Comparison of ENCODE assay signal across 1 cellular context in the genomic region with DNA sequence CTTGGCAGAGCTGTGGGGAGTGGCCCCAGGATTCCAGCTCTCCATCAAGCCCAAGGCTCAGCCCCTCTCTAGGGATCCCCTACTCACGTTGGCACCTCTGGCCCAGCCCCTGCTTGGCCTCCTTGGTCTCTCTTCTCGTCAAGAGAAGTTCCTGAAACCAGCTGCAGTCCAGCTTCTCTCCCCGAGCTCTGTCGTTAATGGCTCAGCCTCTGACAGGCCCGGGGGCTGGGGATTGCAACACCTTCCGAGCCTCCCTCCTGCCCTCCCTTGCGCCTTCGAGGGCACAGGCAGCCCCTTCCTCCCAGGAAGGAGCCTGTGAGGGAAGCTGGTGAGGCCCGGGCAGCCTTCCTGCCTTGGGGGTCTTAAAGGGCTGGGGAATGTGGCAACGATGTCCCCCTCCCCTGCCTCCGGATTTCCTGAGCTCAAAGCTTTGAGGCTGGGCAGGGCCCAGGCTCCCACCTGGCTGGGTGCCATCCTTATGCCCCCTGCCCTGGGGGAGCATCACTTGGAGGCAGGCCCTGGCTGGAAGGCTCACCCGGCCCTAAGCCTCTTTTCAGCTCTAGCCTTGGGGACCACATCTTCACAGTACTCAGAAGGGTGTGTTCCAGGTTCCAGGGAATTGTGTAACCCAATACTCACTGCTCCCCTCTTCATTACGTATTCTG.
A peak's percentile ranks its signal among the peaks of the same experiment; 100 is the strongest.
TF ChIP-seq lines count a peak whose summit lies in the region.

TSS of gene CSF3R (minus strand) at position 190 of the 665 bp plus-strand sequence. CDS start 3,417 bp downstream, outside the sequence.

TF ChIP-seq in HepG2, 621 proteins besides CTCF, POLR2A, EP300 and RAD21 (continues in another document):
- no peak for TF ChIP-seq ZFP37 (CRISPR knock-in tag; IDR thresholded peaks at IDR 0.05; ENCODE audit: borderline replicate concordance)
- TF ChIP-seq ZFP82 (CRISPR knock-in tag; IDR thresholded peaks at IDR 0.05; ENCODE audit: borderline replicate concordance), result no peak; the same call in 1 of the 2 replicates
- TF ChIP-seq MAFF (IDR thresholded peaks at IDR 0.05; ENCODE audit: low read depth, low read length), result no peak
- TF ChIP-seq CBFB (CRISPR knock-in tag; IDR thresholded peaks at IDR 0.05), result no peak
- TF ChIP-seq AFF4 (CRISPR knock-in tag; IDR thresholded peaks at IDR 0.05), result no peak
- TF ChIP-seq ETV5 (CRISPR knock-in tag; IDR thresholded peaks at IDR 0.05; ENCODE audit: borderline replicate concordance), result 0 out of 2 replicates have a peak, but pooled peaks have one; percentile 12
- no peak for TF ChIP-seq ADNP (CRISPR knock-in tag; IDR thresholded peaks at IDR 0.05)
- TF ChIP-seq ARID4A (CRISPR knock-in tag; IDR thresholded peaks at IDR 0.05; ENCODE audit: borderline replicate concordance), result no peak; the same call in 1 of the 2 replicates
- TF ChIP-seq MEF2D (CRISPR knock-in tag; IDR thresholded peaks at IDR 0.05), result no peak
- TF ChIP-seq ZNF605 (CRISPR knock-in tag; IDR thresholded peaks at IDR 0.05), result no peak
- no peak for TF ChIP-seq HDAC2 (CRISPR knock-in tag; IDR thresholded peaks at IDR 0.05)
- no peak for TF ChIP-seq ZNF598 (CRISPR knock-in tag; IDR thresholded peaks at IDR 0.05; ENCODE audit: borderline replicate concordance)
- peak; percentile 10; the same call in 1 of the 2 replicates for TF ChIP-seq FOXO1 (CRISPR knock-in tag; IDR thresholded peaks at IDR 0.05)
- no peak for TF ChIP-seq ETS1 (CRISPR knock-in tag; IDR thresholded peaks at IDR 0.05)
- TF ChIP-seq GABPB1 (CRISPR knock-in tag; IDR thresholded peaks at IDR 0.05), result peak; percentile 50; the same call in 1 of the 2 replicates
- peak; percentile 46; the same call in 1 of the 2 replicates for TF ChIP-seq KAT8 (CRISPR knock-in tag; IDR thresholded peaks at IDR 0.05)
- peak; percentile 57; the same call in 1 of the 2 replicates for TF ChIP-seq ZNF83 (CRISPR knock-in tag; IDR thresholded peaks at IDR 0.05; ENCODE audit: borderline replicate concordance)
- no peak for TF ChIP-seq MLX (CRISPR knock-in tag; IDR thresholded peaks at IDR 0.05)
- no peak for TF ChIP-seq PRMT3 (CRISPR knock-in tag; IDR thresholded peaks at IDR 0.05; ENCODE audit: borderline replicate concordance, low read depth)
- TF ChIP-seq, protein P1, sequence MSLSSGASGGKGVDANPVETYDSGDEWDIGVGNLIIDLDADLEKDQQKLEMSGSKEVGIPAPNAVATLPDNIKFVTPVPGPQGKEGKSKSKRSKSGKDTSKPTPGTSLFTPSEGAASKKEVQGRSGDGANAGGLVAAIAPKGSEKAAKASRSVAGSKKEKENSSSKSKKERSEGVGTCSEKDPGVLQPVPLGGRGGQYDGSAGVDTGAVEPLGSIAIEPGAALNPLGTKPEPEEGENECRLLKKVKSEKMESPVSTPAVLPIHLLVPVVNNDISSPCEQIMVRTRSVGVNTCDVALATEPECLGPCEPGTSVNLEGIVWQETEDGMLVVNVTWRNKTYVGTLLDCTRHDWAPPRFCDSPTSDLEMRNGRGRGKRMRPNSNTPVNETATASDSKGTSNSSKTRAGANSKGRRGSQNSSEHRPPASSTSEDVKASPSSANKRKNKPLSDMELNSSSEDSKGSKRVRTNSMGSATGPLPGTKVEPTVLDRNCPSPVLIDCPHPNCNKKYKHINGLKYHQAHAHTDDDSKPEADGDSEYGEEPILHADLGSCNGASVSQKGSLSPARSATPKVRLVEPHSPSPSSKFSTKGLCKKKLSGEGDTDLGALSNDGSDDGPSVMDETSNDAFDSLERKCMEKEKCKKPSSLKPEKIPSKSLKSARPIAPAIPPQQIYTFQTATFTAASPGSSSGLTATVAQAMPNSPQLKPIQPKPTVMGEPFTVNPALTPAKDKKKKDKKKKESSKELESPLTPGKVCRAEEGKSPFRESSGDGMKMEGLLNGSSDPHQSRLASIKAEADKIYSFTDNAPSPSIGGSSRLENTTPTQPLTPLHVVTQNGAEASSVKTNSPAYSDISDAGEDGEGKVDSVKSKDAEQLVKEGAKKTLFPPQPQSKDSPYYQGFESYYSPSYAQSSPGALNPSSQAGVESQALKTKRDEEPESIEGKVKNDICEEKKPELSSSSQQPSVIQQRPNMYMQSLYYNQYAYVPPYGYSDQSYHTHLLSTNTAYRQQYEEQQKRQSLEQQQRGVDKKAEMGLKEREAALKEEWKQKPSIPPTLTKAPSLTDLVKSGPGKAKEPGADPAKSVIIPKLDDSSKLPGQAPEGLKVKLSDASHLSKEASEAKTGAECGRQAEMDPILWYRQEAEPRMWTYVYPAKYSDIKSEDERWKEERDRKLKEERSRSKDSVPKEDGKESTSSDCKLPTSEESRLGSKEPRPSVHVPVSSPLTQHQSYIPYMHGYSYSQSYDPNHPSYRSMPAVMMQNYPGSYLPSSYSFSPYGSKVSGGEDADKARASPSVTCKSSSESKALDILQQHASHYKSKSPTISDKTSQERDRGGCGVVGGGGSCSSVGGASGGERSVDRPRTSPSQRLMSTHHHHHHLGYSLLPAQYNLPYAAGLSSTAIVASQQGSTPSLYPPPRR (CRISPR knock-in tag; IDR thresholded peaks at IDR 0.05; ENCODE audit: borderline replicate concordance), result no peak
- TF ChIP-seq DNMT1 (CRISPR knock-in tag; IDR thresholded peaks at IDR 0.05), result no peak
- TF ChIP-seq, protein P2, sequence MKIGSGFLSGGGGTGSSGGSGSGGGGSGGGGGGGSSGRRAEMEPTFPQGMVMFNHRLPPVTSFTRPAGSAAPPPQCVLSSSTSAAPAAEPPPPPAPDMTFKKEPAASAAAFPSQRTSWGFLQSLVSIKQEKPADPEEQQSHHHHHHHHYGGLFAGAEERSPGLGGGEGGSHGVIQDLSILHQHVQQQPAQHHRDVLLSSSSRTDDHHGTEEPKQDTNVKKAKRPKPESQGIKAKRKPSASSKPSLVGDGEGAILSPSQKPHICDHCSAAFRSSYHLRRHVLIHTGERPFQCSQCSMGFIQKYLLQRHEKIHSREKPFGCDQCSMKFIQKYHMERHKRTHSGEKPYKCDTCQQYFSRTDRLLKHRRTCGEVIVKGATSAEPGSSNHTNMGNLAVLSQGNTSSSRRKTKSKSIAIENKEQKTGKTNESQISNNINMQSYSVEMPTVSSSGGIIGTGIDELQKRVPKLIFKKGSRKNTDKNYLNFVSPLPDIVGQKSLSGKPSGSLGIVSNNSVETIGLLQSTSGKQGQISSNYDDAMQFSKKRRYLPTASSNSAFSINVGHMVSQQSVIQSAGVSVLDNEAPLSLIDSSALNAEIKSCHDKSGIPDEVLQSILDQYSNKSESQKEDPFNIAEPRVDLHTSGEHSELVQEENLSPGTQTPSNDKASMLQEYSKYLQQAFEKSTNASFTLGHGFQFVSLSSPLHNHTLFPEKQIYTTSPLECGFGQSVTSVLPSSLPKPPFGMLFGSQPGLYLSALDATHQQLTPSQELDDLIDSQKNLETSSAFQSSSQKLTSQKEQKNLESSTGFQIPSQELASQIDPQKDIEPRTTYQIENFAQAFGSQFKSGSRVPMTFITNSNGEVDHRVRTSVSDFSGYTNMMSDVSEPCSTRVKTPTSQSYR (CRISPR knock-in tag; IDR thresholded peaks at IDR 0.05; ENCODE audit: borderline replicate concordance), result no peak
- TF ChIP-seq, protein P3, sequence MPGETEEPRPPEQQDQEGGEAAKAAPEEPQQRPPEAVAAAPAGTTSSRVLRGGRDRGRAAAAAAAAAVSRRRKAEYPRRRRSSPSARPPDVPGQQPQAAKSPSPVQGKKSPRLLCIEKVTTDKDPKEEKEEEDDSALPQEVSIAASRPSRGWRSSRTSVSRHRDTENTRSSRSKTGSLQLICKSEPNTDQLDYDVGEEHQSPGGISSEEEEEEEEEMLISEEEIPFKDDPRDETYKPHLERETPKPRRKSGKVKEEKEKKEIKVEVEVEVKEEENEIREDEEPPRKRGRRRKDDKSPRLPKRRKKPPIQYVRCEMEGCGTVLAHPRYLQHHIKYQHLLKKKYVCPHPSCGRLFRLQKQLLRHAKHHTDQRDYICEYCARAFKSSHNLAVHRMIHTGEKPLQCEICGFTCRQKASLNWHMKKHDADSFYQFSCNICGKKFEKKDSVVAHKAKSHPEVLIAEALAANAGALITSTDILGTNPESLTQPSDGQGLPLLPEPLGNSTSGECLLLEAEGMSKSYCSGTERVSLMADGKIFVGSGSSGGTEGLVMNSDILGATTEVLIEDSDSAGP (CRISPR knock-in tag; IDR thresholded peaks at IDR 0.05; ENCODE audit: borderline replicate concordance), result peak; percentile 40; the same call in 1 of the 2 replicates
- TF ChIP-seq MED8 (CRISPR knock-in tag; IDR thresholded peaks at IDR 0.05; ENCODE audit: insufficient replicate concordance), result peak; percentile 33
- TF ChIP-seq FOXO4 (CRISPR knock-in tag; conservative IDR thresholded peaks at IDR 0.05), result no peak
- no peak for TF ChIP-seq ZNF30 (CRISPR knock-in tag; IDR thresholded peaks at IDR 0.05)
- TF ChIP-seq HNRNPH1 (optimal IDR thresholded peaks at IDR 0.05; ENCODE audit: low read depth, low read length), result no peak
- no peak for TF ChIP-seq ESRRA (CRISPR knock-in tag; IDR thresholded peaks at IDR 0.05; ENCODE audit: low read depth)
- TF ChIP-seq, protein P4, sequence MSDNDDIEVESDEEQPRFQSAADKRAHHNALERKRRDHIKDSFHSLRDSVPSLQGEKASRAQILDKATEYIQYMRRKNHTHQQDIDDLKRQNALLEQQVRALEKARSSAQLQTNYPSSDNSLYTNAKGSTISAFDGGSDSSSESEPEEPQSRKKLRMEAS (IDR thresholded peaks at IDR 0.05), result peak; percentile 52; the same call in 1 of the 2 replicates
- no peak for TF ChIP-seq SOX6 (IDR thresholded peaks at IDR 0.05)
- peak; percentile 34; the same call in 1 of the 2 replicates for TF ChIP-seq SOX6 (CRISPR knock-in tag; IDR thresholded peaks at IDR 0.05)
- no peak for TF ChIP-seq ZNF263 (CRISPR knock-in tag; IDR thresholded peaks at IDR 0.05)
